ENCODE assay signal across 24 cellular contexts in the genomic region with DNA sequence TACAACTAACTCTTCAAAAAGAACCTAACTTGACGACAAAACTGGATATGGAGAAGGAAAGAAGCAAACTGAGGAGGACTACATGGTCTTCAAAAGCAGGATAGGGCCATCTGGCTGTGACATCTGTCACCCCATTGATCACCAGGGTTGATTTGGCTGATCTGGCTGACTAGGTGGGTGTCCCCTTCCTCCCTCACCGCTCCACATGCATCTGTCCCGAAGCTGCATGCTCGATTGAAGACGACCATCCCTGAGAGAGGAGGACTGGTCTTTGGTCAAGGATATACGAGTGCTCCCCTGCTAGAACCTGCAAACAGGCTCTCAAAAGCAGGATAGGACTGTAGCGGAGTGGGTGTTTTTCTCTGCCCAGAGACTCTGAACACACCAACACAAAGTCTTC. TPM values are rescaled to one million over a fixed set of nuclear protein-coding genes. Genes with fewer than 3 reads are reported as not detected.
DNase-seq lines count a peak whose midpoint lies in the region; ATAC-seq and TF ChIP-seq lines count a peak whose summit lies in the region.
"Had no signal": no experiment of that assay in that cellular context is flagged by ENCODE, and none has a peak within 500 bp of the region (broad histone marks: within the 10 kb centered on the region; RNA-seq: fewer than 3 reads in every experiment).

No MANE protein-coding gene starts in this region.

- no peak overlapping the region for H3K4me3 Mint-ChIP-seq in activated T-helper 17 cell treated with anti-CD3 and anti-CD28 coated beads, Interleukin-2, amount 50 U/mL, for 72 hours
- no peak overlapping the region for H3K4me3 Mint-ChIP-seq in nephron progenitor cell
- H3K4me3 Mint-ChIP-seq: activated B cell treated with CpG ODN at 0.5 μM for 24 hours had no signal

- H3K36me3 ChIP-seq in DND-41 (ENCODE audit: insufficient read depth, low read length) (0 out of 2 replicates have a peak, but pooled peaks cover 4% of the 10 kb centered on the region), psoas muscle (ENCODE audit: insufficient read depth in 1 of 2, low read depth in 1 of 2) (no peaks in the 10 kb centered on the region)
- H3K36me3 ChIP-seq: adrenal gland, lower lobe of right lung, tibial artery had no signal

- H3K27me3 ChIP-seq in DND-41 (ENCODE audit: insufficient read depth, low read length, poor library complexity) (no peaks in the 10 kb centered on the region), psoas muscle (ENCODE audit: insufficient read depth in 3 of 3, low read length in 2 of 3) (no peaks in the 10 kb centered on the region)
- H3K27me3 ChIP-seq: adrenal gland, heart left ventricle, SJCRH30, tibial artery had no signal

- TF ChIP-seq CTCF in DND-41 (IDR thresholded peaks at IDR 0.05; ENCODE audit: borderline replicate concordance, extremely low read depth, low read length, poor library complexity, severe bottlenecking): no peak
- no peak for TF ChIP-seq CTCF in nephron progenitor cell (IDR thresholded peaks at IDR 0.05)
- TF ChIP-seq CTCF in psoas muscle (IDR thresholded peaks at IDR 0.05): no peak

- no peak overlapping the region for H2AFZ ChIP-seq in DND-41 (ENCODE audit: low read depth, low read length)

- peak overlapping the region; percentile 46 for H3K27ac Mint-ChIP-seq in activated T-helper 17 cell treated with anti-CD3 and anti-CD28 coated beads, Interleukin-2, amount 50 U/mL, for 72 hours
- H3K27ac Mint-ChIP-seq in nephron progenitor cell: peak overlapping the region; percentile 64
- H3K27ac Mint-ChIP-seq: activated B cell treated with CpG ODN at 0.5 μM for 24 hours; activated T-helper 2 cell treated with anti-CD3 and anti-CD28 coated beads, Interferon-gamma antibody, Interleukin-2, Interleukin-4, amounts not matched to agents 10 μg/mL and 5 μg/mL and 100 μg/mL, durations not matched to agents 14 hours and 24 hours and 36 hours had no signal

- H3K4me2 ChIP-seq in DND-41 (ENCODE audit: insufficient read depth, low read length): no peak overlapping the region

- no peaks in the 10 kb centered on the region for H3K4me1 ChIP-seq in DND-41 (ENCODE audit: insufficient read depth, low read length)
- peaks cover 18% of the 10 kb centered on the region for H3K4me1 ChIP-seq in psoas muscle
- H3K4me1 ChIP-seq: SJCRH30 had no signal

- no peaks in the 10 kb centered on the region for H3K27me3 Mint-ChIP-seq in activated T-helper 17 cell treated with anti-CD3 and anti-CD28 coated beads, Interleukin-2, amount 50 U/mL, for 72 hours
- H3K27me3 Mint-ChIP-seq in nephron progenitor cell (ENCODE audit: low read depth, poor library complexity): no peaks in the 10 kb centered on the region
- H3K27me3 Mint-ChIP-seq: activated B cell treated with CpG ODN at 0.5 μM for 24 hours had no signal

- H3K36me3 Mint-ChIP-seq in activated T-helper 17 cell treated with anti-CD3 and anti-CD28 coated beads, Interleukin-2, amount 50 U/mL, for 72 hours (ENCODE audit: low read depth): peaks cover 18% of the 10 kb centered on the region
- peaks cover 8% of the 10 kb centered on the region for H3K36me3 Mint-ChIP-seq in nephron progenitor cell (ENCODE audit: low read depth)

- H3K9me3 ChIP-seq in DND-41 (ENCODE audit: insufficient read depth, low read length, severe bottlenecking) (no peaks in the 10 kb centered on the region), psoas muscle (no peaks in the 10 kb centered on the region)
- H3K9me3 ChIP-seq: adrenal gland, heart left ventricle, lower lobe of right lung, SJCRH30, tibial artery had no signal

- H3K9ac ChIP-seq in DND-41 (ENCODE audit: low read depth, low read length): no peak overlapping the region

- DNase-seq in NCI-H2171 treated with DMSO at 0.1 percent for 48 hours (lab: John Stamatoyannopoulos, UW) (peak; percentile 31), NCI-H2171 (lab: John Stamatoyannopoulos, UW) (no peak), DND-41 (peak; percentile 3), nephron progenitor cell (no peak), psoas muscle (no peak), mesenteric fat pad (ENCODE audit: low spot score) (no peak)
- DNase-seq: activated B cell treated with CpG ODN at 0.5 μM for 24 hours; activated CD4-positive, alpha-beta T cell treated with anti-CD3 and anti-CD28 coated beads, Interleukin-2, amount 50 U/mL, for 1 hour; adrenal gland; heart left ventricle; Karpas-422; lower lobe of right lung; MV-4-11; NCI-H1694 treated with DMSO at 0.1 percent for 48 hours; NCI-H69; SJCRH30; stimulated activated CD4-positive, alpha-beta T cell treated with anti-CD3 and anti-CD28 coated beads, Interleukin-15, amount 100 ng/mL, for 24 hours; tibial artery had no signal

- ATAC-seq in DND-41 (ENCODE audit: insufficient read depth, low read depth) (no peak), HG03378 (IDR thresholded peaks at IDR 0.05; ENCODE audit: unreplicated experiment) (no peak), psoas muscle (no peak)
- no peak for ATAC-seq in activated T-helper 17 cell treated with anti-CD3 and anti-CD28 coated beads, Interleukin-2, amount 50 U/mL, for 72 hours (replicated peaks)
- ATAC-seq: heart left ventricle, lower lobe of right lung had no signal

- intact Hi-C loops in psoas muscle (cut with DNase I): loop anchor here in 1 of 2 donors (1.0 kb wide), 1 partner anchor 37 kb away; no protein-coding TSS in a partner anchor

- 88 to 92% (median 89%) methylated on average over 7 of the region's 7 CpGs for WGBS in psoas muscle, 3 donors

- H3K4me1 Mint-ChIP-seq in activated T-helper 17 cell treated with anti-CD3 and anti-CD28 coated beads, Interleukin-2, amount 50 U/mL, for 72 hours: peaks cover 49% of the 10 kb centered on the region
- peaks cover 16% of the 10 kb centered on the region for H3K4me1 Mint-ChIP-seq in nephron progenitor cell

- no peaks in the 10 kb centered on the region for H3K9me3 Mint-ChIP-seq in activated T-helper 17 cell treated with anti-CD3 and anti-CD28 coated beads, Interleukin-2, amount 50 U/mL, for 72 hours
- no peaks in the 10 kb centered on the region for H3K9me3 Mint-ChIP-seq in nephron progenitor cell
- H3K9me3 Mint-ChIP-seq: activated B cell treated with CpG ODN at 0.5 μM for 24 hours; activated T-helper 2 cell treated with anti-CD3 and anti-CD28 coated beads, Interferon-gamma antibody, Interleukin-2, Interleukin-4, amounts not matched to agents 10 μg/mL and 5 μg/mL and 100 μg/mL, durations not matched to agents 14 hours and 24 hours and 36 hours had no signal

- peaks cover 96% of the 10 kb centered on the region for H3K79me2 ChIP-seq in DND-41 (ENCODE audit: insufficient read depth, low read length)

- no peak overlapping the region for H3K4me3 ChIP-seq in DND-41 (ENCODE audit: low read depth in 1 of 2, low read length in 2 of 2)
- H3K4me3 ChIP-seq in psoas muscle: no peak overlapping the region
- H3K4me3 ChIP-seq: adrenal gland, heart left ventricle, lower lobe of right lung, SJCRH30, tibial artery had no signal

- H3K27ac ChIP-seq in DND-41 (ENCODE audit: low read length) (no peak overlapping the region), psoas muscle (no peak overlapping the region)
- H3K27ac ChIP-seq: 22Rv1, adrenal gland, C4-2B, epithelial cell of prostate, heart left ventricle, lower lobe of right lung, SJCRH30, tibial artery had no signal

- peaks cover 70% of the 10 kb centered on the region for H4K20me1 ChIP-seq in DND-41 (ENCODE audit: insufficient read depth, low read length)

RNA-seq across cellular contexts. Expression of gene CPNE1, which starts 21.7 kb away (rescaled TPM):
- 100 to 1,000 TPM; 269 to 280 TPM for total RNA-seq in activated T-helper 17 cell treated with anti-CD3 and anti-CD28 coated beads, Interleukin-2, amount 50 U/mL, for 72 hours
- 10 to 100 TPM; 55.9 to 75.4 (median 67.1) TPM for total RNA-seq in psoas muscle
- 10 to 100 TPM; 59.5 to 62.1 (median 61.6) TPM for polyA plus RNA-seq in psoas muscle
- total RNA-seq in mesenteric fat pad: 126 TPM

RNA-seq across cellular contexts. Expression of gene RBM12, which starts 21.7 kb away (rescaled TPM):
- 100 to 1,000 TPM; 106 to 116 TPM for total RNA-seq in activated T-helper 17 cell treated with anti-CD3 and anti-CD28 coated beads, Interleukin-2, amount 50 U/mL, for 72 hours
- total RNA-seq in psoas muscle (10 to 100 TPM; 20.8 to 61.5 (median 45.5) TPM), mesenteric fat pad (73.4 TPM)
- 10 to 100 TPM in 1 of 3 donors, 1 to 10 TPM in 2; 5.3 to 22.5 (median 8.8) TPM for polyA plus RNA-seq in psoas muscle

RNA-seq across cellular contexts. Expression of gene SPAG4, which starts 27.4 kb away (rescaled TPM):
- 10 to 100 TPM in 1 of 2 donors, 1 to 10 TPM in 1; 7.2 to 52.4 TPM for total RNA-seq in activated T-helper 17 cell treated with anti-CD3 and anti-CD28 coated beads, Interleukin-2, amount 50 U/mL, for 72 hours
- total RNA-seq in psoas muscle: 1 to 10 TPM; 1.1 to 2.1 (median 1.4) TPM
- 1 to 10 TPM in 1 of 3 donors, under 1 TPM in 2; 0.49 to 1.1 (median 0.61) TPM for polyA plus RNA-seq in psoas muscle
- total RNA-seq in mesenteric fat pad: 2.2 TPM

RNA-seq across cellular contexts. Expression of gene NFS1, which starts 56.1 kb away (rescaled TPM):
- total RNA-seq in activated T-helper 17 cell treated with anti-CD3 and anti-CD28 coated beads, Interleukin-2, amount 50 U/mL, for 72 hours: 10 to 100 TPM; 41.1 to 49.2 TPM
- total RNA-seq in psoas muscle (10 to 100 TPM; 23.6 to 45.0 (median 40.3) TPM), mesenteric fat pad (23.5 TPM)
- polyA plus RNA-seq in psoas muscle: 10 to 100 TPM; 19.8 to 35.2 (median 26.1) TPM

RNA-seq across cellular contexts. Expression of gene ROMO1, which starts 56.2 kb away (rescaled TPM):
- 100 to 1,000 TPM in 1 of 2 donors, 10 to 100 TPM in 1; 93.0 to 134 TPM for total RNA-seq in activated T-helper 17 cell treated with anti-CD3 and anti-CD28 coated beads, Interleukin-2, amount 50 U/mL, for 72 hours
- total RNA-seq in psoas muscle: 100 to 1,000 TPM; 133 to 172 (median 143) TPM
- 100 to 1,000 TPM; 253 to 379 (median 323) TPM for polyA plus RNA-seq in psoas muscle
- total RNA-seq in mesenteric fat pad: 141 TPM

Comparison
In these comparisons a context has a peak if more than half of its experiments do, and no peak if none do; other contexts are left out.
1. DNase-seq: peak in NCI-H2171 treated with DMSO at 0.1 percent for 48 hours (single experiment) and DND-41 (single experiment); none in NCI-H2171 (single experiment), nephron progenitor cell (single experiment), psoas muscle (0 of 2) and mesenteric fat pad (single experiment).